In the genomic region with DNA sequence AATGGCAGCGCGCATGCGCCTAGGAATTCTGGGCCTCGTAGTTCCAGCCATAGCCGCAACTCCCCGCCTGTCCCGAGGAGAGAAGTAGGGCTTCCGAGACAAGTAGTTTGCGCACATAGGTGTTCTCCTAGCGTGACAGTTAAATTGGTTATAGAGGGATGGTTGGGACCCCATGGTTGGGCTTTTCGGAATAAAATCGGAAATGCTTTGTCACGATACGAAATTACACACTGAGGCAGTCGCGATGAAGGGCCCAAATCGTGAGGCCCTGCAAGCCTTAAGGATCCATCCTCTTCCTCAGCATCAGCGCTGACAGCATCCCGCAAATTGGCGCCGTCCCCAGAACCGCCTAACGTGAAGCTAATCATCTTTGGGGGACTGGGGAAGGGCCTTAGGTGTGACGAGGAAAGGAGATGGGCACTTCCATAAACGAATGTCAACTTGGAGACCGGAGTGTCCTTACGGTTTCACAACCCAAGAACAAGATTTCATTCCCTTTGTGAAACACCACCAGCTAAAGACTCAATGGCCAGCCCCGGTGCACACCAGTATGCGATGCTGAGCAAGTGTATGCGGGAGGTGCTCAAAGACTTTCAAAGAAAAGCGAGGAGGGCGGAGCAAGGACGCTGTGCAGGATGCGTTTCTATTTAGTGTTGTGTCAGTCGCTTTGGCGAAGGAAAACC, we compare ENCODE assay signal across 8 cellular contexts. TPM values are rescaled to one million over a fixed set of nuclear protein-coding genes. Genes with fewer than 3 reads are reported as not detected.
DNase-seq lines count a peak whose midpoint lies in the region; ATAC-seq and TF ChIP-seq lines count a peak whose summit lies in the region.

No MANE protein-coding gene starts in this region.

- peak overlapping the region; percentile 64; the same call in 1 of the 2 replicates for H3K9ac ChIP-seq in OCI-LY1 (ENCODE audit: low read length)

- H3K9me2 ChIP-seq in OCI-LY1 (ENCODE audit: low read depth, low read length), result no peaks in the 10 kb centered on the region

- H3F3A ChIP-seq in OCI-LY1 (ENCODE audit: insufficient read depth, low read length), result no peaks in the 10 kb centered on the region

- H4K20me1 ChIP-seq in OCI-LY1 (ENCODE audit: insufficient read depth, low read length), result no peaks in the 10 kb centered on the region

- intact Hi-C loops in left cardiac atrium (cut with DNase I), result loop anchor here in 1 of 2 donors (10.0 kb wide), 1 partner anchor 116 kb away; no protein-coding TSS in a partner anchor

- H2AFZ ChIP-seq in OCI-LY1 (ENCODE audit: low read length), result peak overlapping the region; percentile 73

- ATAC-seq in activated naive CD4-positive, alpha-beta T cell treated with anti-CD3 and anti-CD28 coated beads, Interleukin-2, amount 50 U/mL, for 72 hours, result peak; percentile 29 to 53
- ATAC-seq in left cardiac atrium, result peak; percentile 4 to 33
- ATAC-seq in HG02588 (IDR thresholded peaks at IDR 0.05; ENCODE audit: unreplicated experiment), result no peak

- H3K4me3 ChIP-seq in OCI-LY1 (ENCODE audit: low read depth, low read length, poor library complexity, severe bottlenecking) (peak overlapping the region; percentile 68), retinal pigment epithelial cell (ENCODE audit: low read length) (peak overlapping the region; percentile 82)

- no peak overlapping the region for H3K27ac ChIP-seq in OCI-LY1 (ENCODE audit: low read depth, low read length, poor library complexity, severe bottlenecking)

- TF ChIP-seq CTCF in OCI-LY1 (IDR thresholded peaks at IDR 0.05; ENCODE audit: low read length), result no peak
- TF ChIP-seq CTCF in retinal pigment epithelial cell (conservative IDR thresholded peaks at IDR 0.05; ENCODE audit: low read depth, low read length), result no peak

- no peaks in the 10 kb centered on the region for H3K9me3 Mint-ChIP-seq in activated naive CD4-positive, alpha-beta T cell treated with anti-CD3 and anti-CD28 coated beads, Interleukin-2, amount 50 U/mL, for 72 hours

- H3K4me2 ChIP-seq in OCI-LY1 (ENCODE audit: low read length), result peak overlapping the region; percentile 88

- H3K4me1 ChIP-seq in OCI-LY1 (ENCODE audit: insufficient read depth, low read length, severe bottlenecking), result peaks cover 33% of the 10 kb centered on the region

- peaks cover 38% of the 10 kb centered on the region for H3K79me2 ChIP-seq in OCI-LY1 (ENCODE audit: insufficient read depth, low read length)

- peak; percentile 36 for DNase-seq in DMS53 (lab: John Stamatoyannopoulos, UW)
- DNase-seq in DMS53 treated with DMSO at 0.1 percent for 48 hours (lab: John Stamatoyannopoulos, UW; ENCODE audit: unreplicated experiment), result no peak
- DNase-seq in activated naive CD4-positive, alpha-beta T cell treated with anti-CD3 and anti-CD28 coated beads, Interleukin-2, amount 50 U/mL, for 72 hours (ENCODE audit: low spot score in 2 of 2), result peak; percentile 49 to 62
- no peak for DNase-seq in left cardiac atrium
- no peak for DNase-seq in retinal pigment epithelial cell (ENCODE audit: low read depth)
- DNase-seq in NCI-H446 (lab: John Stamatoyannopoulos, UW), result no peak

- H3K27me3 ChIP-seq in OCI-LY1 (ENCODE audit: insufficient read depth, low read length), result no peaks in the 10 kb centered on the region

- no peaks in the 10 kb centered on the region for H3K9me3 ChIP-seq in OCI-LY1 (ENCODE audit: low read length)

- no peaks in the 10 kb centered on the region for H3K36me3 ChIP-seq in OCI-LY1 (ENCODE audit: insufficient read depth, low read length)

- peaks cover 0 to 7% of the 10 kb centered on the region in 2 donors for H3K36me3 Mint-ChIP-seq in activated naive CD4-positive, alpha-beta T cell treated with anti-CD3 and anti-CD28 coated beads, Interleukin-2, amount 50 U/mL, for 72 hours

- peak overlapping the region; percentile 90 to 92 for H3K27ac Mint-ChIP-seq in activated naive CD4-positive, alpha-beta T cell treated with anti-CD3 and anti-CD28 coated beads, Interleukin-2, amount 50 U/mL, for 72 hours

RNA-seq across cellular contexts. Expression of a gene that starts 0.6 kb away (rescaled TPM):
- 10 to 100 TPM; 13.5 to 17.1 TPM for total RNA-seq in activated naive CD4-positive, alpha-beta T cell treated with anti-CD3 and anti-CD28 coated beads, Interleukin-2, amount 50 U/mL, for 72 hours
- total RNA-seq in left cardiac atrium, result 10 to 100 TPM; 22.1 to 26.7 TPM

Comparison
In these comparisons a context has a peak if more than half of its experiments do, and no peak if none do; other contexts are left out.
1. DNase-seq: peak in DMS53 (single experiment) and activated naive CD4-positive, alpha-beta T cell treated with anti-CD3 and anti-CD28 coated beads, Interleukin-2, amount 50 U/mL, for 72 hours (2 of 2); none in DMS53 treated with DMSO at 0.1 percent for 48 hours (single experiment), left cardiac atrium (single experiment), retinal pigment epithelial cell (single experiment) and NCI-H446 (0 of 2).